Comparison of ENCODE assay signal across 1 cellular context in the genomic region with DNA sequence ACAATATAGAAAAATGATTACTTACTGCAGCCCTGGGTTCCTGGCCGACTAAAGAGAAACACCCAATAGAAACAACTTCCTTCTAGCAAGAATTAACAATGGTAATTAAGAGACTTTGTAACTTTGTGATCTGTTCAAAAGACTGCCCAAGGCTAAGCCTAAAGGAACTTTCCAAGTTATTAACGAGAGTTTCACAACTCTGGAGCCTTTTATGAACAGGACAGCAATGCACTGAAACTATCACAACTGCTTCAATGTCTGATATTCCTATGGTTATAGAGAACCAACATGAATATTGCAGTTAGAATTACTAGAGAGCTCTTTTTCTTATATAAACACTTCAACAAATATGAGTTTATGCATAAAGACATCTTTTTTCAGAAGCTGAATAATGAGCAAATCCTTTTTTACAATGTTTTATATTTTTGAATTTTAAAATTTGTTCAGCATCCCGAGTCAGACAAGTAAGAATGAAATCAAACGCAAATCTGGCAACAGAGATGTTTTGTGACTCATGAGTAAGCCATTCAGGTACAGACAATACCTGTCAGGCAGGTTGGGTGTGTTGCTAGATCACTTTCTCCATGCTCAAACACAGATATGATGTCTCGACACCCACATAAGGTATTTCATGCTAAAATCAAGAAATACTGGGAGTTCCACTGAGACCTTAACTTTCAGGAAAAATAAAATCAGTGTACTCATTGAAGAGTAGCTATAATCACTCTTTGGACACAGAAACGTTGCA.
A peak's percentile ranks its signal among the peaks of the same experiment; 100 is the strongest.
TF ChIP-seq lines count a peak whose summit lies in the region.

No MANE protein-coding gene starts in this region.

TF ChIP-seq in Ishikawa, 13 proteins besides CTCF, POLR2A, EP300 and RAD21:
- TF ChIP-seq, protein P1, sequence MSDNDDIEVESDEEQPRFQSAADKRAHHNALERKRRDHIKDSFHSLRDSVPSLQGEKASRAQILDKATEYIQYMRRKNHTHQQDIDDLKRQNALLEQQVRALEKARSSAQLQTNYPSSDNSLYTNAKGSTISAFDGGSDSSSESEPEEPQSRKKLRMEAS (IDR thresholded peaks at IDR 0.05) = peak; percentile 56; the same call in 1 of the 2 replicates
- TF ChIP-seq TCF12 (IDR thresholded peaks at IDR 0.05; ENCODE audit: low read depth) (peak; percentile 67; the same call in 1 of the 2 replicates), CEBPB (IDR thresholded peaks at IDR 0.05) (no peak; the same call in 1 of the 2 replicates), EGR1 (IDR thresholded peaks at IDR 0.05) (no peak), ZBTB7A (IDR thresholded peaks at IDR 0.05; ENCODE audit: low read depth) (no peak), FOXM1 (IDR thresholded peaks at IDR 0.05; ENCODE audit: borderline replicate concordance, low read depth) (peak; percentile 38; the same call in 1 of the 2 replicates), TAF1 (IDR thresholded peaks at IDR 0.05; ENCODE audit: low read depth) (no peak), CREB1 (IDR thresholded peaks at IDR 0.05; ENCODE audit: low read depth) (no peak), YY1 (IDR thresholded peaks at IDR 0.05; ENCODE audit: low read depth) (0 out of 2 replicates have a peak, but pooled peaks have one; percentile 33), TEAD4 (IDR thresholded peaks at IDR 0.05) (peak; percentile 88), NFIC (IDR thresholded peaks at IDR 0.05) (peak; percentile 49), USF1 (IDR thresholded peaks at IDR 0.05) (no peak)
- TF ChIP-seq, protein P2, sequence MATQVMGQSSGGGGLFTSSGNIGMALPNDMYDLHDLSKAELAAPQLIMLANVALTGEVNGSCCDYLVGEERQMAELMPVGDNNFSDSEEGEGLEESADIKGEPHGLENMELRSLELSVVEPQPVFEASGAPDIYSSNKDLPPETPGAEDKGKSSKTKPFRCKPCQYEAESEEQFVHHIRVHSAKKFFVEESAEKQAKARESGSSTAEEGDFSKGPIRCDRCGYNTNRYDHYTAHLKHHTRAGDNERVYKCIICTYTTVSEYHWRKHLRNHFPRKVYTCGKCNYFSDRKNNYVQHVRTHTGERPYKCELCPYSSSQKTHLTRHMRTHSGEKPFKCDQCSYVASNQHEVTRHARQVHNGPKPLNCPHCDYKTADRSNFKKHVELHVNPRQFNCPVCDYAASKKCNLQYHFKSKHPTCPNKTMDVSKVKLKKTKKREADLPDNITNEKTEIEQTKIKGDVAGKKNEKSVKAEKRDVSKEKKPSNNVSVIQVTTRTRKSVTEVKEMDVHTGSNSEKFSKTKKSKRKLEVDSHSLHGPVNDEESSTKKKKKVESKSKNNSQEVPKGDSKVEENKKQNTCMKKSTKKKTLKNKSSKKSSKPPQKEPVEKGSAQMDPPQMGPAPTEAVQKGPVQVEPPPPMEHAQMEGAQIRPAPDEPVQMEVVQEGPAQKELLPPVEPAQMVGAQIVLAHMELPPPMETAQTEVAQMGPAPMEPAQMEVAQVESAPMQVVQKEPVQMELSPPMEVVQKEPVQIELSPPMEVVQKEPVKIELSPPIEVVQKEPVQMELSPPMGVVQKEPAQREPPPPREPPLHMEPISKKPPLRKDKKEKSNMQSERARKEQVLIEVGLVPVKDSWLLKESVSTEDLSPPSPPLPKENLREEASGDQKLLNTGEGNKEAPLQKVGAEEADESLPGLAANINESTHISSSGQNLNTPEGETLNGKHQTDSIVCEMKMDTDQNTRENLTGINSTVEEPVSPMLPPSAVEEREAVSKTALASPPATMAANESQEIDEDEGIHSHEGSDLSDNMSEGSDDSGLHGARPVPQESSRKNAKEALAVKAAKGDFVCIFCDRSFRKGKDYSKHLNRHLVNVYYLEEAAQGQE (IDR thresholded peaks at IDR 0.05; ENCODE audit: low read depth) = no peak
